In the genomic region with DNA sequence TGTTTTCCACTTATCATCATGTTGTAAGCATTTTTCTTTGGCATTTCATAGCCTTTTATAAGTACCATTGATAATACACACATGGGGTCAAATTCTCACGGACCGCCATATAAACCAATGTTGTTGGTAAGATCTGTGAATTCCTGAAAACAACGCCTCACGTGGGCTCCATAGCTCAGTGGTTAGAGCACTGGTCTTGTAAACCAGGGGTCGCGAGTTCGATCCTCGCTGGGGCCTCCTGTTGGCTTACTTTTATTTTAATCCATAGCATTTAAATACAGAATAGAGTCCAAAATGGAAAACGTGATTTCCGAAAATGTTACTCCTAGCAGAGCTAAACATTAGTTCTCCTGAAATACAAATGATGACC, we compare ENCODE assay signal across 1 cellular context.
TF ChIP-seq lines count a peak whose summit lies in the region.

No MANE protein-coding gene starts in this region.

TF ChIP-seq in HepG2, 621 proteins besides CTCF, POLR2A, EP300 and RAD21 (continued from another document and continues in another):
- TF ChIP-seq, protein P1, sequence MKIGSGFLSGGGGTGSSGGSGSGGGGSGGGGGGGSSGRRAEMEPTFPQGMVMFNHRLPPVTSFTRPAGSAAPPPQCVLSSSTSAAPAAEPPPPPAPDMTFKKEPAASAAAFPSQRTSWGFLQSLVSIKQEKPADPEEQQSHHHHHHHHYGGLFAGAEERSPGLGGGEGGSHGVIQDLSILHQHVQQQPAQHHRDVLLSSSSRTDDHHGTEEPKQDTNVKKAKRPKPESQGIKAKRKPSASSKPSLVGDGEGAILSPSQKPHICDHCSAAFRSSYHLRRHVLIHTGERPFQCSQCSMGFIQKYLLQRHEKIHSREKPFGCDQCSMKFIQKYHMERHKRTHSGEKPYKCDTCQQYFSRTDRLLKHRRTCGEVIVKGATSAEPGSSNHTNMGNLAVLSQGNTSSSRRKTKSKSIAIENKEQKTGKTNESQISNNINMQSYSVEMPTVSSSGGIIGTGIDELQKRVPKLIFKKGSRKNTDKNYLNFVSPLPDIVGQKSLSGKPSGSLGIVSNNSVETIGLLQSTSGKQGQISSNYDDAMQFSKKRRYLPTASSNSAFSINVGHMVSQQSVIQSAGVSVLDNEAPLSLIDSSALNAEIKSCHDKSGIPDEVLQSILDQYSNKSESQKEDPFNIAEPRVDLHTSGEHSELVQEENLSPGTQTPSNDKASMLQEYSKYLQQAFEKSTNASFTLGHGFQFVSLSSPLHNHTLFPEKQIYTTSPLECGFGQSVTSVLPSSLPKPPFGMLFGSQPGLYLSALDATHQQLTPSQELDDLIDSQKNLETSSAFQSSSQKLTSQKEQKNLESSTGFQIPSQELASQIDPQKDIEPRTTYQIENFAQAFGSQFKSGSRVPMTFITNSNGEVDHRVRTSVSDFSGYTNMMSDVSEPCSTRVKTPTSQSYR (CRISPR knock-in tag; IDR thresholded peaks at IDR 0.05; ENCODE audit: borderline replicate concordance), result no peak
- TF ChIP-seq ADNP (CRISPR knock-in tag; IDR thresholded peaks at IDR 0.05) (peak; percentile 85), TCF7L2 (IDR thresholded peaks at IDR 0.05; ENCODE audit: low read depth, low read length) (no peak), ZNF264 (CRISPR knock-in tag; IDR thresholded peaks at IDR 0.05) (0 out of 2 replicates have a peak, but pooled peaks have one; percentile 32), ATF1 (CRISPR knock-in tag; IDR thresholded peaks at IDR 0.05) (peak; percentile 27; the same call in 1 of the 2 replicates), ZNF761 (CRISPR knock-in tag; conservative IDR thresholded peaks at IDR 0.05) (no peak), NONO (IDR thresholded peaks at IDR 0.05) (no peak), NONO (CRISPR knock-in tag; conservative IDR thresholded peaks at IDR 0.05) (no peak; the same call in 1 of the 2 replicates), ERF (CRISPR knock-in tag; IDR thresholded peaks at IDR 0.05) (no peak), ZNF670 (CRISPR knock-in tag; IDR thresholded peaks at IDR 0.05; ENCODE audit: borderline replicate concordance) (no peak), ZNF20 (CRISPR knock-in tag; IDR thresholded peaks at IDR 0.05) (no peak), ZNF256 (CRISPR knock-in tag; conservative IDR thresholded peaks at IDR 0.05) (no peak), KLF9 (CRISPR knock-in tag; IDR thresholded peaks at IDR 0.05; ENCODE audit: low read depth) (no peak), TOPORS (CRISPR knock-in tag; IDR thresholded peaks at IDR 0.05) (no peak), ZNF616 (CRISPR knock-in tag; IDR thresholded peaks at IDR 0.05; ENCODE audit: low read depth) (no peak), NR2C2 (CRISPR knock-in tag; IDR thresholded peaks at IDR 0.05; ENCODE audit: borderline replicate concordance) (no peak), ZKSCAN5 (CRISPR knock-in tag; IDR thresholded peaks at IDR 0.05) (no peak), ZNF607 (CRISPR knock-in tag; IDR thresholded peaks at IDR 0.05; ENCODE audit: borderline replicate concordance) (no peak), TMF1 (CRISPR knock-in tag; IDR thresholded peaks at IDR 0.05; ENCODE audit: low read depth) (no peak), ZNF382 (CRISPR knock-in tag; IDR thresholded peaks at IDR 0.05; ENCODE audit: borderline replicate concordance) (no peak), MEIS1 (CRISPR knock-in tag; IDR thresholded peaks at IDR 0.05; ENCODE audit: borderline replicate concordance) (no peak), ZMYM3 (CRISPR knock-in tag; IDR thresholded peaks at IDR 0.05) (peak; percentile 69), ZNF782 (CRISPR knock-in tag; IDR thresholded peaks at IDR 0.05; ENCODE audit: borderline replicate concordance) (no peak), FOXJ3 (CRISPR knock-in tag; IDR thresholded peaks at IDR 0.05; ENCODE audit: borderline replicate concordance) (peak; percentile 77; the same call in 1 of the 2 replicates), ZNF558 (CRISPR knock-in tag; IDR thresholded peaks at IDR 0.05; ENCODE audit: borderline replicate concordance) (no peak), ZNF44 (CRISPR knock-in tag; IDR thresholded peaks at IDR 0.05) (no peak), ZNF564 (CRISPR knock-in tag; IDR thresholded peaks at IDR 0.05) (no peak), NFYB (CRISPR knock-in tag; IDR thresholded peaks at IDR 0.05) (no peak), RBM22 (optimal IDR thresholded peaks at IDR 0.05; ENCODE audit: low read length) (peak; percentile 60), ZSCAN20 (CRISPR knock-in tag; IDR thresholded peaks at IDR 0.05; ENCODE audit: borderline replicate concordance) (no peak)
- TF ChIP-seq, protein P2, sequence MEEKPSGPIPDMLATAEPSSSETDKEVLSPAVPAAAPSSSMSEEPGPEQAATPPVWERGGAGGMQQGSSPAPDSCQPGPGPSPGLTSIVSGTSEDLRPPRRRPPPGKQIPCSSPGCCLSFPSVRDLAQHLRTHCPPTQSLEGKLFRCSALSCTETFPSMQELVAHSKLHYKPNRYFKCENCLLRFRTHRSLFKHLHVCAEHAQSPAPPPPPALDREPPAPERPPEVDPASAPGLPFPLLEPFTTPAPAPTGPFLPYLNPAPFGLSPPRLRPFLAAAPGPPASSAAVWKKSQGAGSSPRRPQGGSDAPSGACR (CRISPR knock-in tag; IDR thresholded peaks at IDR 0.05), result no peak
- TF ChIP-seq, protein P3, sequence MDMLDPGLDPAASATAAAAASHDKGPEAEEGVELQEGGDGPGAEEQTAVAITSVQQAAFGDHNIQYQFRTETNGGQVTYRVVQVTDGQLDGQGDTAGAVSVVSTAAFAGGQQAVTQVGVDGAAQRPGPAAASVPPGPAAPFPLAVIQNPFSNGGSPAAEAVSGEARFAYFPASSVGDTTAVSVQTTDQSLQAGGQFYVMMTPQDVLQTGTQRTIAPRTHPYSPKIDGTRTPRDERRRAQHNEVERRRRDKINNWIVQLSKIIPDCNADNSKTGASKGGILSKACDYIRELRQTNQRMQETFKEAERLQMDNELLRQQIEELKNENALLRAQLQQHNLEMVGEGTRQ (IDR thresholded peaks at IDR 0.05; ENCODE audit: low read depth, low read length), result peak; percentile 50
- TF ChIP-seq, protein P3 (CRISPR knock-in tag; IDR thresholded peaks at IDR 0.05; ENCODE audit: borderline replicate concordance), result peak; percentile 58; the same call in 1 of the 2 replicates
- TF ChIP-seq, protein P4, sequence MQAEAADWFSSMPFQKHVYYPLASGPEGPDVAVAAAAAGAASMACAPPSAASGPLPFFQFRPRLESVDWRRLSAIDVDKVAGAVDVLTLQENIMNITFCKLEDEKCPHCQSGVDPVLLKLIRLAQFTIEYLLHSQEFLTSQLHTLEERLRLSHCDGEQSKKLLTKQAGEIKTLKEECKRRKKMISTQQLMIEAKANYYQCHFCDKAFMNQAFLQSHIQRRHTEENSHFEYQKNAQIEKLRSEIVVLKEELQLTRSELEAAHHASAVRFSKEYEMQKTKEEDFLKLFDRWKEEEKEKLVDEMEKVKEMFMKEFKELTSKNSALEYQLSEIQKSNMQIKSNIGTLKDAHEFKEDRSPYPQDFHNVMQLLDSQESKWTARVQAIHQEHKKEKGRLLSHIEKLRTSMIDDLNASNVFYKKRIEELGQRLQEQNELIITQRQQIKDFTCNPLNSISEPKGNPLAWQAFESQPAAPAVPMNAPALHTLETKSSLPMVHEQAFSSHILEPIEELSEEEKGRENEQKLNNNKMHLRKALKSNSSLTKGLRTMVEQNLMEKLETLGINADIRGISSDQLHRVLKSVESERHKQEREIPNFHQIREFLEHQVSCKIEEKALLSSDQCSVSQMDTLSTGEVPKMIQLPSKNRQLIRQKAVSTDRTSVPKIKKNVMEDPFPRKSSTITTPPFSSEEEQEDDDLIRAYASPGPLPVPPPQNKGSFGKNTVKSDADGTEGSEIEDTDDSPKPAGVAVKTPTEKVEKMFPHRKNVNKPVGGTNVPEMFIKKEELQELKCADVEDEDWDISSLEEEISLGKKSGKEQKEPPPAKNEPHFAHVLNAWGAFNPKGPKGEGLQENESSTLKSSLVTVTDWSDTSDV (CRISPR knock-in tag; IDR thresholded peaks at IDR 0.05), result no peak
- TF ChIP-seq, protein P5, sequence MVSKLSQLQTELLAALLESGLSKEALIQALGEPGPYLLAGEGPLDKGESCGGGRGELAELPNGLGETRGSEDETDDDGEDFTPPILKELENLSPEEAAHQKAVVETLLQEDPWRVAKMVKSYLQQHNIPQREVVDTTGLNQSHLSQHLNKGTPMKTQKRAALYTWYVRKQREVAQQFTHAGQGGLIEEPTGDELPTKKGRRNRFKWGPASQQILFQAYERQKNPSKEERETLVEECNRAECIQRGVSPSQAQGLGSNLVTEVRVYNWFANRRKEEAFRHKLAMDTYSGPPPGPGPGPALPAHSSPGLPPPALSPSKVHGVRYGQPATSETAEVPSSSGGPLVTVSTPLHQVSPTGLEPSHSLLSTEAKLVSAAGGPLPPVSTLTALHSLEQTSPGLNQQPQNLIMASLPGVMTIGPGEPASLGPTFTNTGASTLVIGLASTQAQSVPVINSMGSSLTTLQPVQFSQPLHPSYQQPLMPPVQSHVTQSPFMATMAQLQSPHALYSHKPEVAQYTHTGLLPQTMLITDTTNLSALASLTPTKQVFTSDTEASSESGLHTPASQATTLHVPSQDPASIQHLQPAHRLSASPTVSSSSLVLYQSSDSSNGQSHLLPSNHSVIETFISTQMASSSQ (IDR thresholded peaks at IDR 0.05; ENCODE audit: low read depth), result no peak
- TF ChIP-seq, protein P5 (CRISPR knock-in tag; IDR thresholded peaks at IDR 0.05; ENCODE audit: borderline replicate concordance), result no peak
- TF ChIP-seq, protein P6, sequence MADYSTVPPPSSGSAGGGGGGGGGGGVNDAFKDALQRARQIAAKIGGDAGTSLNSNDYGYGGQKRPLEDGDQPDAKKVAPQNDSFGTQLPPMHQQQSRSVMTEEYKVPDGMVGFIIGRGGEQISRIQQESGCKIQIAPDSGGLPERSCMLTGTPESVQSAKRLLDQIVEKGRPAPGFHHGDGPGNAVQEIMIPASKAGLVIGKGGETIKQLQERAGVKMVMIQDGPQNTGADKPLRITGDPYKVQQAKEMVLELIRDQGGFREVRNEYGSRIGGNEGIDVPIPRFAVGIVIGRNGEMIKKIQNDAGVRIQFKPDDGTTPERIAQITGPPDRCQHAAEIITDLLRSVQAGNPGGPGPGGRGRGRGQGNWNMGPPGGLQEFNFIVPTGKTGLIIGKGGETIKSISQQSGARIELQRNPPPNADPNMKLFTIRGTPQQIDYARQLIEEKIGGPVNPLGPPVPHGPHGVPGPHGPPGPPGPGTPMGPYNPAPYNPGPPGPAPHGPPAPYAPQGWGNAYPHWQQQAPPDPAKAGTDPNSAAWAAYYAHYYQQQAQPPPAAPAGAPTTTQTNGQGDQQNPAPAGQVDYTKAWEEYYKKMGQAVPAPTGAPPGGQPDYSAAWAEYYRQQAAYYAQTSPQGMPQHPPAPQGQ (CRISPR knock-in tag; IDR thresholded peaks at IDR 0.05; ENCODE audit: borderline replicate concordance), result no peak
- TF ChIP-seq, protein P7, sequence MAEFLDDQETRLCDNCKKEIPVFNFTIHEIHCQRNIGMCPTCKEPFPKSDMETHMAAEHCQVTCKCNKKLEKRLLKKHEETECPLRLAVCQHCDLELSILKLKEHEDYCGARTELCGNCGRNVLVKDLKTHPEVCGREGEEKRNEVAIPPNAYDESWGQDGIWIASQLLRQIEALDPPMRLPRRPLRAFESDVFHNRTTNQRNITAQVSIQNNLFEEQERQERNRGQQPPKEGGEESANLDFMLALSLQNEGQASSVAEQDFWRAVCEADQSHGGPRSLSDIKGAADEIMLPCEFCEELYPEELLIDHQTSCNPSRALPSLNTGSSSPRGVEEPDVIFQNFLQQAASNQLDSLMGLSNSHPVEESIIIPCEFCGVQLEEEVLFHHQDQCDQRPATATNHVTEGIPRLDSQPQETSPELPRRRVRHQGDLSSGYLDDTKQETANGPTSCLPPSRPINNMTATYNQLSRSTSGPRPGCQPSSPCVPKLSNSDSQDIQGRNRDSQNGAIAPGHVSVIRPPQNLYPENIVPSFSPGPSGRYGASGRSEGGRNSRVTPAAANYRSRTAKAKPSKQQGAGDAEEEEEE (CRISPR knock-in tag; IDR thresholded peaks at IDR 0.05; ENCODE audit: borderline replicate concordance), result no peak
- TF ChIP-seq, protein P8, sequence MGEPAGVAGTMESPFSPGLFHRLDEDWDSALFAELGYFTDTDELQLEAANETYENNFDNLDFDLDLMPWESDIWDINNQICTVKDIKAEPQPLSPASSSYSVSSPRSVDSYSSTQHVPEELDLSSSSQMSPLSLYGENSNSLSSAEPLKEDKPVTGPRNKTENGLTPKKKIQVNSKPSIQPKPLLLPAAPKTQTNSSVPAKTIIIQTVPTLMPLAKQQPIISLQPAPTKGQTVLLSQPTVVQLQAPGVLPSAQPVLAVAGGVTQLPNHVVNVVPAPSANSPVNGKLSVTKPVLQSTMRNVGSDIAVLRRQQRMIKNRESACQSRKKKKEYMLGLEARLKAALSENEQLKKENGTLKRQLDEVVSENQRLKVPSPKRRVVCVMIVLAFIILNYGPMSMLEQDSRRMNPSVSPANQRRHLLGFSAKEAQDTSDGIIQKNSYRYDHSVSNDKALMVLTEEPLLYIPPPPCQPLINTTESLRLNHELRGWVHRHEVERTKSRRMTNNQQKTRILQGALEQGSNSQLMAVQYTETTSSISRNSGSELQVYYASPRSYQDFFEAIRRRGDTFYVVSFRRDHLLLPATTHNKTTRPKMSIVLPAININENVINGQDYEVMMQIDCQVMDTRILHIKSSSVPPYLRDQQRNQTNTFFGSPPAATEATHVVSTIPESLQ (CRISPR knock-in tag; conservative IDR thresholded peaks at IDR 0.05), result no peak
- TF ChIP-seq, protein P9, sequence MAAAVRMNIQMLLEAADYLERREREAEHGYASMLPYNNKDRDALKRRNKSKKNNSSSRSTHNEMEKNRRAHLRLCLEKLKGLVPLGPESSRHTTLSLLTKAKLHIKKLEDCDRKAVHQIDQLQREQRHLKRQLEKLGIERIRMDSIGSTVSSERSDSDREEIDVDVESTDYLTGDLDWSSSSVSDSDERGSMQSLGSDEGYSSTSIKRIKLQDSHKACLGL (CRISPR knock-in tag; IDR thresholded peaks at IDR 0.05), result no peak
- TF ChIP-seq, protein P10, sequence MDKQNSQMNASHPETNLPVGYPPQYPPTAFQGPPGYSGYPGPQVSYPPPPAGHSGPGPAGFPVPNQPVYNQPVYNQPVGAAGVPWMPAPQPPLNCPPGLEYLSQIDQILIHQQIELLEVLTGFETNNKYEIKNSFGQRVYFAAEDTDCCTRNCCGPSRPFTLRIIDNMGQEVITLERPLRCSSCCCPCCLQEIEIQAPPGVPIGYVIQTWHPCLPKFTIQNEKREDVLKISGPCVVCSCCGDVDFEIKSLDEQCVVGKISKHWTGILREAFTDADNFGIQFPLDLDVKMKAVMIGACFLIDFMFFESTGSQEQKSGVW (CRISPR knock-in tag; IDR thresholded peaks at IDR 0.05; ENCODE audit: borderline replicate concordance), result 0 out of 2 replicates have a peak, but pooled peaks have one; percentile 18
